ENCODE assay signal across 1 cellular context in genomic region chr4:139297001-139297410, GRCh38.
TF ChIP-seq lines count a peak whose summit lies in the region.

No MANE protein-coding gene starts in this region.

TF ChIP-seq in K562, 482 proteins besides CTCF, POLR2A, EP300 and RAD21 (continued from another document):
- no peak for TF ChIP-seq TSHZ1 (CRISPR knock-in tag; IDR thresholded peaks at IDR 0.05)
- 0 out of 4 replicates have a peak, but pooled peaks of 1 of the 2 experiments have one; percentile 16 for TF ChIP-seq FOXK2 (conservative IDR thresholded peaks at IDR 0.05 in 1 of 2, IDR thresholded peaks at IDR 0.05 in 1 of 2; ENCODE audit: low read depth in 2 of 2)
- TF ChIP-seq ZFP1 (CRISPR knock-in tag; IDR thresholded peaks at IDR 0.05), result no peak
- TF ChIP-seq NCOA6 (IDR thresholded peaks at IDR 0.05), result no peak
- peak in 1 of 2 experiments; percentile 31; a peak in 1 of 4 replicates for TF ChIP-seq ARNT (IDR thresholded peaks at IDR 0.05)
- no peak for TF ChIP-seq CEBPG (CRISPR knock-in tag; IDR thresholded peaks at IDR 0.05)
- TF ChIP-seq CEBPG (tag; conservative IDR thresholded peaks at IDR 0.05 in 1 of 2, IDR thresholded peaks at IDR 0.05 in 1 of 2), result 0 out of 4 replicates have a peak, but pooled peaks of 1 of the 2 experiments have one; percentile 9
- TF ChIP-seq RCOR1 (IDR thresholded peaks at IDR 0.05; ENCODE audit: borderline replicate concordance in 1 of 2, low read depth in 2 of 2, low read length in 2 of 2), result peak in 1 of 2 experiments; percentile 30; a peak in 1 of 4 replicates
- no peak for TF ChIP-seq NUFIP1 (IDR thresholded peaks at IDR 0.05; ENCODE audit: partially characterized antibody)
- TF ChIP-seq, protein P1, sequence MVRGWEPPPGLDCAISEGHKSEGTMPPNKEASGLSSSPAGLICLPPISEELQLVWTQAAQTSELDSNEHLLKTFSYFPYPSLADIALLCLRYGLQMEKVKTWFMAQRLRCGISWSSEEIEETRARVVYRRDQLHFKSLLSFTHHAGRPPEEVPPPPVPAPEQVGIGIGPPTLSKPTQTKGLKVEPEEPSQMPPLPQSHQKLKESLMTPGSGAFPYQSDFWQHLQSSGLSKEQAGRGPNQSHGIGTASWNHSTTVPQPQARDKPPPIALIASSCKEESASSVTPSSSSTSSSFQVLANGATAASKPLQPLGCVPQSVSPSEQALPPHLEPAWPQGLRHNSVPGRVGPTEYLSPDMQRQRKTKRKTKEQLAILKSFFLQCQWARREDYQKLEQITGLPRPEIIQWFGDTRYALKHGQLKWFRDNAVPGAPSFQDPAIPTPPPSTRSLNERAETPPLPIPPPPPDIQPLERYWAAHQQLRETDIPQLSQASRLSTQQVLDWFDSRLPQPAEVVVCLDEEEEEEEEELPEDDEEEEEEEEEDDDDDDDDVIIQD (CRISPR knock-in tag; IDR thresholded peaks at IDR 0.05), result no peak
- TF ChIP-seq HOXB6 (CRISPR knock-in tag; IDR thresholded peaks at IDR 0.05; ENCODE audit: borderline replicate concordance), result no peak
- peak; percentile 92 for TF ChIP-seq MAFK (IDR thresholded peaks at IDR 0.05; ENCODE audit: low read length)
- TF ChIP-seq RB1 (IDR thresholded peaks at IDR 0.05; ENCODE audit: low read depth), result no peak
- peak; percentile 98 for TF ChIP-seq ZNF316 (IDR thresholded peaks at IDR 0.05)
- no peak for TF ChIP-seq FOXA1 (IDR thresholded peaks at IDR 0.05; ENCODE audit: borderline replicate concordance)
- TF ChIP-seq, protein P2, sequence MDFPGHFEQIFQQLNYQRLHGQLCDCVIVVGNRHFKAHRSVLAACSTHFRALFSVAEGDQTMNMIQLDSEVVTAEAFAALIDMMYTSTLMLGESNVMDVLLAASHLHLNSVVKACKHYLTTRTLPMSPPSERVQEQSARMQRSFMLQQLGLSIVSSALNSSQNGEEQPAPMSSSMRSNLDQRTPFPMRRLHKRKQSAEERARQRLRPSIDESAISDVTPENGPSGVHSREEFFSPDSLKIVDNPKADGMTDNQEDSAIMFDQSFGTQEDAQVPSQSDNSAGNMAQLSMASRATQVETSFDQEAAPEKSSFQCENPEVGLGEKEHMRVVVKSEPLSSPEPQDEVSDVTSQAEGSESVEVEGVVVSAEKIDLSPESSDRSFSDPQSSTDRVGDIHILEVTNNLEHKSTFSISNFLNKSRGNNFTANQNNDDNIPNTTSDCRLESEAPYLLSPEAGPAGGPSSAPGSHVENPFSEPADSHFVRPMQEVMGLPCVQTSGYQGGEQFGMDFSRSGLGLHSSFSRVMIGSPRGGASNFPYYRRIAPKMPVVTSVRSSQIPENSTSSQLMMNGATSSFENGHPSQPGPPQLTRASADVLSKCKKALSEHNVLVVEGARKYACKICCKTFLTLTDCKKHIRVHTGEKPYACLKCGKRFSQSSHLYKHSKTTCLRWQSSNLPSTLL (IDR thresholded peaks at IDR 0.05), result no peak
TF ChIP-seq in K562: peak in this region for 24.
